Comparison of ENCODE assay signal across 10 cellular contexts in genomic region chr20:10565191-10565921, GRCh38.
A peak's percentile ranks its signal among the peaks of the same experiment; 100 is the strongest.
DNase-seq lines count a peak whose midpoint lies in the region; ATAC-seq, FAIRE-seq and TF ChIP-seq lines count a peak whose summit lies in the region.
"Had no signal": no experiment of that assay in that cellular context is flagged by ENCODE, and none has a peak within 500 bp of the region (broad histone marks: within the 10 kb centered on the region; RNA-seq: fewer than 3 reads in every experiment).

No MANE protein-coding gene starts in this region.

- FAIRE-seq in HepG2 (lab: Jason Lieb, UNC): peak; percentile 39
- no peak for FAIRE-seq in D721Med (lab: Jason Lieb, UNC)
- FAIRE-seq: GM12891 had no signal

- peak overlapping the region; percentile 77 for H3K9ac ChIP-seq in HepG2 (ENCODE audit: insufficient read depth, low read depth, low read length)

- H3K27me3 ChIP-seq in HepG2 (ENCODE audit: control insufficient read depth in 1 of 2, insufficient read depth in 2 of 2, low read length in 2 of 2) (no peaks in the 10 kb centered on the region), thyroid gland (no peaks in the 10 kb centered on the region), dorsolateral prefrontal cortex (no peaks in the 10 kb centered on the region)

- H3K4me2 ChIP-seq in HepG2 (ENCODE audit: low read depth, low read length): peak overlapping the region; percentile 62

- TF ChIP-seq EP300 in HepG2 (IDR thresholded peaks at IDR 0.05; ENCODE audit: low read depth in 2 of 2, low read length in 2 of 2): peak; percentile 91 to 100
- TF ChIP-seq EP300 in HepG2 (CRISPR knock-in tag; IDR thresholded peaks at IDR 0.05; ENCODE audit: borderline replicate concordance): peak; percentile 99

- WGBS in HepG2 (ENCODE audit: low lambda C conversion rate): 34% methylated on average over 6 of the region's 6 CpGs
- WGBS in thyroid gland, 2 donors: 72 to 75% methylated on average over 6 of the region's 6 CpGs

- TF ChIP-seq POLR2A in HepG2 (IDR thresholded peaks at IDR 0.05; ENCODE audit: insufficient read depth in 1 of 2, low read depth in 2 of 2, low read length in 2 of 2) (peak; percentile 24 to 49; a peak in 2 of 4 replicates), thyroid gland (IDR thresholded peaks at IDR 0.05) (no peak)

- ATAC-seq in HepG2 (peak; percentile 82), HG03521 (IDR thresholded peaks at IDR 0.05; ENCODE audit: unreplicated experiment) (no peak), HG03378 (IDR thresholded peaks at IDR 0.05; ENCODE audit: unreplicated experiment) (no peak)

- peaks cover 6% of the 10 kb centered on the region; the same call in 1 of the 2 replicates for H3K9me3 ChIP-seq in HepG2 (ENCODE audit: low read length)
- H3K9me3 ChIP-seq in thyroid gland: no peaks in the 10 kb centered on the region

- CTCF ChIA-PET in HepG2 (lab: Yijun Ruan, JAX; ENCODE audit: low intra/inter-chr PET ratio, low total read pairs): no interaction called here

- H2AFZ ChIP-seq in HepG2 (ENCODE audit: low read length): peak overlapping the region; percentile 18

- H3K4me1 ChIP-seq in HepG2 (ENCODE audit: insufficient read depth, low read length): peaks cover 62% of the 10 kb centered on the region
- peaks cover 8 to 9% of the 10 kb centered on the region in 2 donors for H3K4me1 ChIP-seq in thyroid gland

- TF ChIP-seq CTCF in cardiac fibroblast (IDR thresholded peaks at IDR 0.05; ENCODE audit: low read depth, low read length): no peak
- TF ChIP-seq CTCF in HepG2 (CRISPR knock-in tag; IDR thresholded peaks at IDR 0.05): no peak
- no peak for TF ChIP-seq CTCF in thyroid gland (IDR thresholded peaks at IDR 0.05)
- no peak for TF ChIP-seq CTCF in dorsolateral prefrontal cortex (IDR thresholded peaks at IDR 0.05 in 54 of 56, conservative IDR thresholded peaks at IDR 0.05 in 2 of 56; ENCODE audit: low read depth in 1 of 56, partially characterized antibody in 56 of 56)
- TF ChIP-seq CTCF in D721Med (IDR thresholded peaks at IDR 0.05; ENCODE audit: insufficient read depth, missing control alignments): no peak

- DNase-seq in HT1080 (ENCODE audit: low read depth) (peak; percentile 75), cardiac fibroblast (ENCODE audit: low read depth in 2 of 2) (peak; percentile 88 to 91), HepG2 (ENCODE audit: low spot score) (peak; percentile 99), thyroid gland (no peak), dorsolateral prefrontal cortex (no peak), D721Med (ENCODE audit: insufficient read length, low spot score) (no peak)
- DNase-seq: activated CD4-positive, alpha-beta T cell treated with anti-CD3 and anti-CD28 coated beads for 48 hours had no signal

- H3K79me2 ChIP-seq in HepG2 (ENCODE audit: insufficient read depth, low read length): no peaks in the 10 kb centered on the region

- H3K27ac ChIP-seq in HepG2 (ENCODE audit: extremely low read length, insufficient read depth, low read length) (peak overlapping the region; percentile 97), thyroid gland (peak overlapping the region in 2 of 3 donors; percentile 45 to 56), dorsolateral prefrontal cortex (peak overlapping the region in 11 of 59 donors; percentile 2 to 77 (median 32))

- H4K20me1 ChIP-seq in HepG2 (ENCODE audit: insufficient read depth, low read length): no peaks in the 10 kb centered on the region

- TF ChIP-seq RAD21 in HepG2 (CRISPR knock-in tag; IDR thresholded peaks at IDR 0.05): 0 out of 2 replicates have a peak, but pooled peaks have one; percentile 12

- H3K36me3 ChIP-seq in HepG2 (replicated peaks in 1 of 2; ENCODE audit: control insufficient read depth in 1 of 2, insufficient read depth in 2 of 2, low read length in 2 of 2) (peaks cover 2 to 4% of the 10 kb centered on the region in 2 experiments; a peak in 1 of 5 replicates), thyroid gland (no peaks in the 10 kb centered on the region)

- no TSS peak for BruUV-seq in HepG2 (replicated peaks; lab: Mats Ljungman, UMichigan)

- H3K4me3 ChIP-seq in cardiac fibroblast (replicated peaks in 1 of 2; ENCODE audit: low read depth in 2 of 2, low read length in 2 of 2): no peak overlapping the region
- H3K4me3 ChIP-seq in HepG2 (replicated peaks in 1 of 3; ENCODE audit: insufficient read depth in 1 of 3, low read depth in 2 of 3, low read length in 3 of 3): peak overlapping the region in 1 of 3 experiments; percentile 16; a peak in 1 of 6 replicates
- no peak overlapping the region for H3K4me3 ChIP-seq in thyroid gland (replicated peaks in 1 of 3)
- no peak overlapping the region for H3K4me3 ChIP-seq in dorsolateral prefrontal cortex

- intact Hi-C loops in HepG2 (cut with micrococcal nuclease; ENCODE audit: unreplicated experiment) (loop anchor here (1.0 to 2.0 kb wide), 3 partner anchors 9 to 105 kb away; no protein-coding TSS in a partner anchor), thyroid gland (cut with DNase I) (no loop called here), dorsolateral prefrontal cortex (cut with DNase I) (no loop called here)

- in situ Hi-C loops in HepG2 (cut with HindIII; ENCODE audit: extremely low pct_ligation_motif_present, low pct_unique_long_range_greater_than_20kb): no loop called here

- POLR2A ChIA-PET in HepG2 (lab: Yijun Ruan, JAX): interaction anchor here (0.8 to 3.8 kb wide), 25 partner anchors 10 to 707 kb away, joined by 3 to 57 read pairs (median 4); partner anchors contain the start of genes JAG1, MKKS and SLX4IP

TF ChIP-seq in HepG2, 621 proteins besides CTCF, POLR2A, EP300 and RAD21 (continues in another document):
- TF ChIP-seq ZNF501 (CRISPR knock-in tag; IDR thresholded peaks at IDR 0.05): peak; percentile 87
- TF ChIP-seq ZNF350 (CRISPR knock-in tag; IDR thresholded peaks at IDR 0.05; ENCODE audit: borderline replicate concordance, low read depth): peak; percentile 63; the same call in 1 of the 2 replicates
- 0 out of 2 replicates have a peak, but pooled peaks have one; percentile 26 for TF ChIP-seq ZNF83 (CRISPR knock-in tag; IDR thresholded peaks at IDR 0.05; ENCODE audit: borderline replicate concordance)
- no peak for TF ChIP-seq CHCHD3 (CRISPR knock-in tag; IDR thresholded peaks at IDR 0.05)
- TF ChIP-seq TIGD3 (CRISPR knock-in tag; IDR thresholded peaks at IDR 0.05; ENCODE audit: borderline replicate concordance): no peak
- no peak for TF ChIP-seq DR1 (CRISPR knock-in tag; IDR thresholded peaks at IDR 0.05)
- TF ChIP-seq, protein P1, sequence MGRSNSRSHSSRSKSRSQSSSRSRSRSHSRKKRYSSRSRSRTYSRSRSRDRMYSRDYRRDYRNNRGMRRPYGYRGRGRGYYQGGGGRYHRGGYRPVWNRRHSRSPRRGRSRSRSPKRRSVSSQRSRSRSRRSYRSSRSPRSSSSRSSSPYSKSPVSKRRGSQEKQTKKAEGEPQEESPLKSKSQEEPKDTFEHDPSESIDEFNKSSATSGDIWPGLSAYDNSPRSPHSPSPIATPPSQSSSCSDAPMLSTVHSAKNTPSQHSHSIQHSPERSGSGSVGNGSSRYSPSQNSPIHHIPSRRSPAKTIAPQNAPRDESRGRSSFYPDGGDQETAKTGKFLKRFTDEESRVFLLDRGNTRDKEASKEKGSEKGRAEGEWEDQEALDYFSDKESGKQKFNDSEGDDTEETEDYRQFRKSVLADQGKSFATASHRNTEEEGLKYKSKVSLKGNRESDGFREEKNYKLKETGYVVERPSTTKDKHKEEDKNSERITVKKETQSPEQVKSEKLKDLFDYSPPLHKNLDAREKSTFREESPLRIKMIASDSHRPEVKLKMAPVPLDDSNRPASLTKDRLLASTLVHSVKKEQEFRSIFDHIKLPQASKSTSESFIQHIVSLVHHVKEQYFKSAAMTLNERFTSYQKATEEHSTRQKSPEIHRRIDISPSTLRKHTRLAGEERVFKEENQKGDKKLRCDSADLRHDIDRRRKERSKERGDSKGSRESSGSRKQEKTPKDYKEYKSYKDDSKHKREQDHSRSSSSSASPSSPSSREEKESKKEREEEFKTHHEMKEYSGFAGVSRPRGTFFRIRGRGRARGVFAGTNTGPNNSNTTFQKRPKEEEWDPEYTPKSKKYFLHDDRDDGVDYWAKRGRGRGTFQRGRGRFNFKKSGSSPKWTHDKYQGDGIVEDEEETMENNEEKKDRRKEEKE (IDR thresholded peaks at IDR 0.05): no peak
- TF ChIP-seq SNAPC5 (CRISPR knock-in tag; IDR thresholded peaks at IDR 0.05; ENCODE audit: borderline replicate concordance): no peak
- no peak for TF ChIP-seq ZNF143 (CRISPR knock-in tag; IDR thresholded peaks at IDR 0.05)
- no peak for TF ChIP-seq ZBTB39 (CRISPR knock-in tag; IDR thresholded peaks at IDR 0.05)
- no peak for TF ChIP-seq LCORL (IDR thresholded peaks at IDR 0.05)
- TF ChIP-seq LCORL (CRISPR knock-in tag; IDR thresholded peaks at IDR 0.05): peak; percentile 71

Comparison
In these comparisons a context has a peak if more than half of its experiments do, and no peak if none do; other contexts are left out.
1. DNase-seq: peak in HT1080 (single experiment), cardiac fibroblast (2 of 2) and HepG2 (single experiment); none in thyroid gland (0 of 2), dorsolateral prefrontal cortex (0 of 10) and D721Med (single experiment).
2. POLR2A ChIP-seq: peak in HepG2 (2 of 2); none in thyroid gland (0 of 2).